ENCODE assay signal across 10 cellular contexts in genomic region chr21:42040411-42041180, GRCh38. TPM values are rescaled to one million over a fixed set of nuclear protein-coding genes. Genes with fewer than 3 reads are reported as not detected.
DNase-seq lines count a peak whose midpoint lies in the region; ATAC-seq and TF ChIP-seq lines count a peak whose summit lies in the region.
"Had no signal": no experiment of that assay in that cellular context is flagged by ENCODE, and none has a peak within 500 bp of the region (broad histone marks: within the 10 kb centered on the region; RNA-seq: fewer than 3 reads in every experiment).

No MANE protein-coding gene starts in this region.

- no peaks in the 10 kb centered on the region for H3K36me3 ChIP-seq in gastrocnemius medialis

- TF ChIP-seq CTCF in foreskin keratinocyte (conservative IDR thresholded peaks at IDR 0.05) (no peak), gastrocnemius medialis (IDR thresholded peaks at IDR 0.05 in 4 of 5, conservative IDR thresholded peaks at IDR 0.05 in 1 of 5) (no peak)

- H3K9me3 ChIP-seq in gastrocnemius medialis, result no peaks in the 10 kb centered on the region

- peak; percentile 100 for DNase-seq in EH (ENCODE audit: low read depth)
- peak; percentile 90 for DNase-seq in T1000 (lab: John Stamatoyannopoulos, UW)
- peak; percentile 99 to 100 for DNase-seq in foreskin keratinocyte
- peak in 1 of 2 donors; percentile 30 for DNase-seq in gastrocnemius medialis
- no peak for DNase-seq in middle frontal gyrus (ENCODE audit: extremely low spot score, low spot score)
- DNase-seq in cerebellar nuclear complex (lab: John Stamatoyannopoulos, UW), result no peak
- no peak for DNase-seq in SIG-M5 treated with dmso at 0.1 percent for 504 hours (lab: John Stamatoyannopoulos, UW; ENCODE audit: unreplicated experiment)
- no peak for DNase-seq in hypothalamus (lab: John Stamatoyannopoulos, UW)
- DNase-seq: natural killer cell, OCI-M1 had no signal

- ATAC-seq in foreskin keratinocyte, result peak; percentile 92
- peak; percentile 40 to 50 for ATAC-seq in gastrocnemius medialis
- ATAC-seq: natural killer cell had no signal

- H3K27ac ChIP-seq in foreskin keratinocyte (peak overlapping the region; percentile 89), gastrocnemius medialis (peak overlapping the region in 1 of 4 donors; percentile 56)

- in situ Hi-C loops in gastrocnemius medialis (cut with MboI; ENCODE audit: low sequenced_read_pairs in 4 of 4), result no loop called here

- H3K27me3 ChIP-seq in foreskin keratinocyte (no peaks in the 10 kb centered on the region), gastrocnemius medialis (no peaks in the 10 kb centered on the region)

- intact Hi-C loops in gastrocnemius medialis (cut with DNase I; ENCODE audit: low total_unique reads), result no loop called here

- no peak overlapping the region for H3K4me3 ChIP-seq in gastrocnemius medialis

- H3K4me1 ChIP-seq in foreskin keratinocyte (peaks cover 30% of the 10 kb centered on the region), gastrocnemius medialis (peaks cover 0 to 8% of the 10 kb centered on the region in 2 donors)

- no peak for TF ChIP-seq POLR2A in gastrocnemius medialis (IDR thresholded peaks at IDR 0.05)

RNA-seq across cellular contexts. Expression of gene ZBTB21, which starts 30.4 kb away (rescaled TPM):
- total RNA-seq in foreskin keratinocyte (17.1 and 21.7 TPM in 2 replicates), gastrocnemius medialis (1 to 10 TPM; 1.9 to 5.0 (median 4.0) TPM)
- 3.1 and 3.3 TPM in 2 replicates for polyA plus RNA-seq in foreskin keratinocyte

RNA-seq across cellular contexts. Expression of gene UMODL1, which starts 30.5 kb away (rescaled TPM):
- not detected in 2 replicates for total RNA-seq in foreskin keratinocyte
- not detected in 2 replicates for polyA plus RNA-seq in foreskin keratinocyte
- total RNA-seq in gastrocnemius medialis, result under 1 TPM in 1 of 4 donors, not detected in 3; 0.13 TPM

Comparison
In these comparisons a context has a peak if more than half of its experiments do, and no peak if none do; other contexts are left out.
1. DNase-seq: peak in EH (single experiment), T1000 (single experiment) and foreskin keratinocyte (2 of 2); none in middle frontal gyrus (single experiment), cerebellar nuclear complex (0 of 2), SIG-M5 treated with dmso at 0.1 percent for 504 hours (single experiment) and hypothalamus (0 of 51).